22 cellular contexts compared by ENCODE assay signal in the genomic region with DNA sequence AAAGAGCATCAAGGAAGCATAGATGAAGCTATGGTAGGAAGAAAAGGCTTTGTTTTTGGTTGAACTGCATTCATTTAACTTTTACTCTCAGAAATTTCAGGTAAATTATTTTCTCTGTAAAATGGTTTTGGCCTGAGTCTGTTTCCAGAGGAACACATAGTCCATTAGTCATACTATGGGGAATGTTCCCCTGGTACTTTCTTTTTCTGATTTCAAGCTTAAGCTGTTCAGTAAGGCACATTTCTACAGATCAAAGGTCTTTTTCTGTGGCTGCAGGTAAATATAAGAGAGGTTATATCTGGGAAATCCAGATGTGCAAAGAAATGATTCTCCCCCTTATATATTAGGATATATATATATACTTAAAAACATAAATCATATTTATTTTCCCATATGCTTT.
A peak's percentile ranks its signal among the peaks of the same experiment; 100 is the strongest.
DNase-seq lines count a peak whose midpoint lies in the region; ATAC-seq and TF ChIP-seq lines count a peak whose summit lies in the region.
"Had no signal": no experiment of that assay in that cellular context is flagged by ENCODE, and none has a peak within 500 bp of the region (broad histone marks: within the 10 kb centered on the region; RNA-seq: fewer than 3 reads in every experiment).

No MANE protein-coding gene starts in this region.

- no peaks in the 10 kb centered on the region for H3K36me3 Mint-ChIP-seq in activated naive CD4-positive, alpha-beta T cell treated with anti-CD3 and anti-CD28 coated beads, Interleukin-2, amount 50 U/mL, for 72 hours
- H3K36me3 Mint-ChIP-seq: CD4-positive, alpha-beta memory T cell had no signal

- no peaks in the 10 kb centered on the region for H3K4me1 ChIP-seq in RWPE2 (ENCODE audit: insufficient read depth, poor library complexity, severe bottlenecking)
- H3K4me1 ChIP-seq in MM.1S (ENCODE audit: low read length), result no peaks in the 10 kb centered on the region
- H3K4me1 ChIP-seq: A549, BLaER1 had no signal

- ATAC-seq in RWPE2 (ENCODE audit: low read depth), result peak; percentile 36; the same call in 1 of the 3 replicates
- ATAC-seq in activated naive CD4-positive, alpha-beta T cell treated with anti-CD3 and anti-CD28 coated beads, Interleukin-2, amount 50 U/mL, for 72 hours, result no peak
- ATAC-seq in HG02798 (IDR thresholded peaks at IDR 0.05; ENCODE audit: poor library complexity, unreplicated experiment), result no peak
- ATAC-seq: A549, Panc1 had no signal

- H2AFZ ChIP-seq in MM.1S (ENCODE audit: low read length), result no peak overlapping the region

- H3K9me3 Mint-ChIP-seq in activated naive CD4-positive, alpha-beta T cell treated with anti-CD3 and anti-CD28 coated beads, Interleukin-2, amount 50 U/mL, for 72 hours, result peaks cover 9 to 24% of the 10 kb centered on the region in 2 donors

- TF ChIP-seq CTCF in RWPE2 (IDR thresholded peaks at IDR 0.05; ENCODE audit: poor library complexity, severe bottlenecking) (no peak), fibroblast of mammary gland (conservative IDR thresholded peaks at IDR 0.05; ENCODE audit: control insufficient read depth, insufficient read depth, low read depth, low read length) (no peak), MM.1S (IDR thresholded peaks at IDR 0.05; ENCODE audit: low read length) (no peak)

- H3F3A ChIP-seq in MM.1S (ENCODE audit: insufficient read depth, low read length), result no peaks in the 10 kb centered on the region

- H3K9me3 ChIP-seq in RWPE2 (ENCODE audit: severe bottlenecking) (peaks cover 3% of the 10 kb centered on the region), MM.1S (replicated peaks; ENCODE audit: insufficient read depth, low read length) (no peaks in the 10 kb centered on the region)
- H3K9me3 ChIP-seq: A549, BLaER1 had no signal

- H3K9ac ChIP-seq in MM.1S (ENCODE audit: low read length), result no peak overlapping the region
- H3K9ac ChIP-seq: BLaER1 had no signal

- no peak overlapping the region for H3K27ac Mint-ChIP-seq in activated naive CD4-positive, alpha-beta T cell treated with anti-CD3 and anti-CD28 coated beads, Interleukin-2, amount 50 U/mL, for 72 hours
- H3K27ac Mint-ChIP-seq: CD4-positive, alpha-beta memory T cell; HFFc6 had no signal

- H3K4me3 ChIP-seq in RWPE2 (ENCODE audit: severe bottlenecking) (no peak overlapping the region), fibroblast of mammary gland (ENCODE audit: control insufficient read depth, low read depth, low read length) (no peak overlapping the region), MM.1S (ENCODE audit: low read length) (no peak overlapping the region)
- H3K4me3 ChIP-seq: A549, BLaER1, SK-N-MC had no signal

- H3K4me2 ChIP-seq in MM.1S (ENCODE audit: low read depth, low read length), result no peak overlapping the region
- H3K4me2 ChIP-seq: A549, BLaER1 had no signal

- H3K9me2 ChIP-seq in MM.1S (replicated peaks; ENCODE audit: insufficient read depth, low read length), result no peaks in the 10 kb centered on the region

- H3K27ac ChIP-seq in RWPE2 (ENCODE audit: poor library complexity, severe bottlenecking), result no peak overlapping the region
- H3K27ac ChIP-seq in MM.1S (ENCODE audit: low read length), result no peak overlapping the region
- H3K27ac ChIP-seq: A549, BLaER1, HL-60, SK-N-MC had no signal

- H3K79me2 ChIP-seq in MM.1S (ENCODE audit: low read length), result no peaks in the 10 kb centered on the region

- no peaks in the 10 kb centered on the region for H4K20me1 ChIP-seq in MM.1S (ENCODE audit: insufficient read depth, low read length)
- H4K20me1 ChIP-seq: BLaER1 had no signal

- peak; percentile 26 for DNase-seq in HS-5 (ENCODE audit: low read depth)
- DNase-seq in RWPE2 (ENCODE audit: low spot score), result no peak
- peak; percentile 2 for DNase-seq in fibroblast of mammary gland (ENCODE audit: low read depth)
- peak; percentile 3 for DNase-seq in non-pigmented ciliary epithelial cell (ENCODE audit: low read depth)
- no peak for DNase-seq in activated naive CD4-positive, alpha-beta T cell treated with anti-CD3 and anti-CD28 coated beads, Interleukin-2, amount 50 U/mL, for 72 hours (ENCODE audit: low spot score in 2 of 2)
- DNase-seq in MM.1S, result no peak
- DNase-seq in GM19240 (ENCODE audit: insufficient read length, low spot score), result no peak
- DNase-seq: CD4-positive, alpha-beta memory T cell; DMS153; HFFc6; NCI-H1105 treated with DMSO at 0.1 percent for 48 hours; NCI-H1694 treated with DMSO at 0.1 percent for 48 hours; NCI-H2107; NCI-H510A treated with DMSO at 0.1 percent for 48 hours; NCI-H82; Right ventricle myocardium superior had no signal

- H3K27me3 ChIP-seq in RWPE2 (ENCODE audit: insufficient read depth, poor library complexity, severe bottlenecking) (no peaks in the 10 kb centered on the region), MM.1S (replicated peaks; ENCODE audit: insufficient read depth, low read length) (no peaks in the 10 kb centered on the region)
- H3K27me3 ChIP-seq: BLaER1 had no signal

- H3K36me3 ChIP-seq in RWPE2 (ENCODE audit: low read depth) (no peaks in the 10 kb centered on the region), MM.1S (replicated peaks; ENCODE audit: insufficient read depth, low read length) (no peaks in the 10 kb centered on the region)
- H3K36me3 ChIP-seq: BLaER1 had no signal

Comparison
In these comparisons a context has a peak if more than half of its experiments do, and no peak if none do; other contexts are left out.
1. DNase-seq: peak in HS-5 (single experiment), fibroblast of mammary gland (single experiment) and non-pigmented ciliary epithelial cell (single experiment); none in RWPE2 (single experiment), activated naive CD4-positive, alpha-beta T cell treated with anti-CD3 and anti-CD28 coated beads, Interleukin-2, amount 50 U/mL, for 72 hours (0 of 2), MM.1S (single experiment) and GM19240 (single experiment).